ENCODE assay signal across 15 cellular contexts in genomic region chr22:47034076-47034808, GRCh38.
"Had no signal": no experiment of that assay in that cellular context is flagged by ENCODE, and none has a peak within 500 bp of the region (broad histone marks: within the 10 kb centered on the region; RNA-seq: fewer than 3 reads in every experiment).

No MANE protein-coding gene starts in this region.

- H3K27ac ChIP-seq: heart right ventricle, neutrophil had no signal

- H3K36me3 ChIP-seq: transverse colon had no signal

- H3K4me1 Mint-ChIP-seq: activated naive CD4-positive, alpha-beta T cell treated with anti-CD3 and anti-CD28 coated beads, Interleukin-2, amount 50 U/mL, for 24 hours had no signal

- H3K4me3 Mint-ChIP-seq: activated naive CD4-positive, alpha-beta T cell treated with anti-CD3 and anti-CD28 coated beads, Interleukin-2, amount 50 U/mL, for 24 hours; mesothelial cell of epicardium; stimulated activated memory B cell treated with anti-CD40 and anti-IgM and Interleukin-4, amounts not matched to agents 10 μg/mL and 1 μg/mL and 100 μg/mL, for 72 hours; T-helper 17 cell had no signal

- H3K4me1 ChIP-seq: heart right ventricle had no signal

- H3K27me3 ChIP-seq: body of pancreas, heart right ventricle, neutrophil, transverse colon had no signal

- H3K4me3 ChIP-seq: body of pancreas, heart right ventricle, transverse colon had no signal

- DNase-seq: activated effector memory CD4-positive, alpha-beta T cell treated with Interleukin-2 at 50 U/mL for 16 hours; amniotic stem cell; body of pancreas; foreskin melanocyte; islet precursor cell; naive B cell; stimulated activated CD4-positive, alpha-beta T cell treated with anti-CD3 and anti-CD28 coated beads, Interleukin-1b, Interleukin-23, amount 100 ng/mL, for 48 hours; T-helper 17 cell; transverse colon had no signal

- H3K9me3 ChIP-seq: body of pancreas, heart right ventricle, neutrophil, transverse colon had no signal

- ATAC-seq: heart right ventricle; SK-N-SH treated with all-trans-retinoic acid at 6 μM for 48 hours; stimulated activated memory B cell treated with anti-CD40 and anti-IgM and Interleukin-4, amounts not matched to agents 10 μg/mL and 1 μg/mL and 100 μg/mL, for 72 hours; T-helper 17 cell had no signal

- H3K27ac Mint-ChIP-seq: activated naive CD4-positive, alpha-beta T cell treated with anti-CD3 and anti-CD28 coated beads, Interleukin-2, amount 50 U/mL, for 24 hours; mesothelial cell of epicardium; stimulated activated memory B cell treated with anti-CD40 and anti-IgM and Interleukin-4, amounts not matched to agents 10 μg/mL and 1 μg/mL and 100 μg/mL, for 72 hours had no signal

- H3K9me3 Mint-ChIP-seq: activated naive CD4-positive, alpha-beta T cell treated with anti-CD3 and anti-CD28 coated beads, Interleukin-2, amount 50 U/mL, for 24 hours; mesothelial cell of epicardium; naive B cell; stimulated activated memory B cell treated with anti-CD40 and anti-IgM and Interleukin-4, amounts not matched to agents 10 μg/mL and 1 μg/mL and 100 μg/mL, for 72 hours had no signal

- H3K36me3 Mint-ChIP-seq: activated naive CD4-positive, alpha-beta T cell treated with anti-CD3 and anti-CD28 coated beads, Interleukin-2, amount 50 U/mL, for 24 hours; mesothelial cell of epicardium had no signal

- H3K27me3 Mint-ChIP-seq: activated naive CD4-positive, alpha-beta T cell treated with anti-CD3 and anti-CD28 coated beads, Interleukin-2, amount 50 U/mL, for 24 hours; naive B cell; stimulated activated memory B cell treated with anti-CD40 and anti-IgM and Interleukin-4, amounts not matched to agents 10 μg/mL and 1 μg/mL and 100 μg/mL, for 72 hours; T-helper 17 cell had no signal
